Comparison of ENCODE assay signal across 15 cellular contexts in genomic region chr15:93861413-93861812, GRCh38.
DNase-seq lines count a peak whose midpoint lies in the region; ATAC-seq and TF ChIP-seq lines count a peak whose summit lies in the region.
"Had no signal": no experiment of that assay in that cellular context is flagged by ENCODE, and none has a peak within 500 bp of the region (broad histone marks: within the 10 kb centered on the region; RNA-seq: fewer than 3 reads in every experiment).

No MANE protein-coding gene starts in this region.

- H3K4me3 ChIP-seq in AG04449 (ENCODE audit: low read depth, low read length) (no peak overlapping the region), fibroblast of villous mesenchyme (ENCODE audit: low read depth, low read length) (no peak overlapping the region), vagina (no peak overlapping the region)
- H3K4me3 ChIP-seq: gastroesophageal sphincter, skin epidermis had no signal

- POLR2A ChIA-PET in AG04449 (lab: Yijun Ruan, JAX): no interaction called here

- no peaks in the 10 kb centered on the region for H3K4me1 ChIP-seq in vagina
- H3K4me1 ChIP-seq: gastroesophageal sphincter had no signal

- peak; percentile 1 for DNase-seq in AG04449 (ENCODE audit: low read depth, low spot score)
- DNase-seq in SK-MEL-5 (ENCODE audit: low read depth, low spot score): peak; percentile 6
- peak; percentile 2 for DNase-seq in fibroblast of villous mesenchyme (ENCODE audit: low read depth)
- DNase-seq in DMS53 (lab: John Stamatoyannopoulos, UW): no peak
- no peak for DNase-seq in vagina (ENCODE audit: extremely low spot score in 2 of 2)
- no peak for DNase-seq in activated CD4-positive, alpha-beta T cell treated with anti-CD3 and anti-CD28 coated beads, Interleukin-2, amount 50 U/mL, for 48 hours
- DNase-seq: ACHN; activated naive CD4-positive, alpha-beta T cell treated with anti-CD3 and anti-CD28 coated beads, Interleukin-2, amount 10 ng/mL, durations not matched to agents 7 days and 5 days; central memory CD4-positive, alpha-beta T cell; NCI-H1417; WERI-Rb-1 had no signal

- in situ Hi-C loops in SK-MEL-5 (cut with HindIII; ENCODE audit: low pct_unique_long_range_greater_than_20kb, low sequenced_read_pairs): no loop called here

- no peaks in the 10 kb centered on the region for H3K9me3 ChIP-seq in vagina
- H3K9me3 ChIP-seq: gastroesophageal sphincter had no signal

- no peak overlapping the region for H3K27ac ChIP-seq in vagina
- H3K27ac ChIP-seq: WERI-Rb-1 had no signal

- H3K36me3 ChIP-seq in vagina: no peaks in the 10 kb centered on the region
- H3K36me3 ChIP-seq: gastroesophageal sphincter, WERI-Rb-1 had no signal

- no peaks in the 10 kb centered on the region for H3K27me3 ChIP-seq in vagina
- H3K27me3 ChIP-seq: gastroesophageal sphincter had no signal

- intact Hi-C loops in vagina (cut with DNase I): no loop called here

- TF ChIP-seq CTCF in AG04449 (IDR thresholded peaks at IDR 0.05; ENCODE audit: insufficient read depth, low read length, missing control alignments) (no peak), fibroblast of villous mesenchyme (IDR thresholded peaks at IDR 0.05; ENCODE audit: insufficient read depth, low read depth, low read length) (no peak), vagina (IDR thresholded peaks at IDR 0.05) (no peak)

- TF ChIP-seq POLR2A in GM18505 (IDR thresholded peaks at IDR 0.05; ENCODE audit: borderline replicate concordance, extremely low read depth, insufficient read depth, insufficient read length) (no peak), vagina (IDR thresholded peaks at IDR 0.05) (no peak)

- ATAC-seq in GM18867 (IDR thresholded peaks at IDR 0.05; ENCODE audit: unreplicated experiment) (peak; percentile 90), GM18505 (IDR thresholded peaks at IDR 0.05; ENCODE audit: unreplicated experiment) (no peak)

- CTCF ChIA-PET in AG04449 (lab: Yijun Ruan, JAX): no interaction called here

Comparison
In these comparisons a context has a peak if more than half of its experiments do, and no peak if none do; other contexts are left out.
1. DNase-seq: peak in AG04449 (single experiment), SK-MEL-5 (single experiment) and fibroblast of villous mesenchyme (single experiment); none in DMS53 (single experiment), vagina (0 of 2) and activated CD4-positive, alpha-beta T cell treated with anti-CD3 and anti-CD28 coated beads, Interleukin-2, amount 50 U/mL, for 48 hours (0 of 2).